ENCODE assay signal across 8 cellular contexts in genomic region chr7:12590559-12590958, GRCh38.
"Had no signal": no experiment of that assay in that cellular context is flagged by ENCODE, and none has a peak within 500 bp of the region (broad histone marks: within the 10 kb centered on the region; RNA-seq: fewer than 3 reads in every experiment).

No MANE protein-coding gene starts in this region.

- FAIRE-seq: G401.6, GM12878, GM12891, GM12892, GM18507, GM19239 had no signal

- DNase-seq: GDM1, GF-D8 had no signal

- ATAC-seq: GM12878 had no signal

- H3K4me3 ChIP-seq: GM12878 had no signal
